Comparison of ENCODE assay signal across 1 cellular context in genomic region chr12:21526053-21526452, GRCh38.
TF ChIP-seq lines count a peak whose summit lies in the region.

Gene SPX, plus strand, starts transcription at chr12:21526296. Its CDS starts 177 bp downstream, at chr12:21526473.

TF ChIP-seq in A549, 52 proteins besides CTCF, POLR2A, EP300 and RAD21 (continued from another document):
- no peak for TF ChIP-seq E2F6 (IDR thresholded peaks at IDR 0.05; ENCODE audit: borderline replicate concordance, low read depth)
- peak; percentile 24; the same call in 1 of the 2 replicates for TF ChIP-seq JUNB (IDR thresholded peaks at IDR 0.05)
- no peak for TF ChIP-seq CHD2 (IDR thresholded peaks at IDR 0.05; ENCODE audit: low read length, partially characterized antibody)
